In genomic region chr1:144941710-144942109, GRCh38 we compare ENCODE assay signal across 8 cellular contexts.
DNase-seq lines count a peak whose midpoint lies in the region; ATAC-seq, FAIRE-seq and TF ChIP-seq lines count a peak whose summit lies in the region.
"Not testable (repeated sequence)": the region's sequence is repeated elsewhere in the genome, so short reads cannot be mapped to it uniquely, and the experiment has no call there.

No MANE protein-coding gene starts in this region.

- H3K4me3 Mint-ChIP-seq in activated CD8-positive, alpha-beta T cell treated with anti-CD3 and anti-CD28 coated beads for 36 hours; activated naive CD8-positive, alpha-beta T cell treated with anti-CD3 and anti-CD28 coated beads, Interleukin-2, amount 10 ng/mL, durations not matched to agents 7 days and 5 days; natural killer cell treated with Interleukin-12 subunit alpha and Interleukin-12 subunit beta and Interleukin-15 and Interleukin-18, amount 100 ng/mL, for 72 hours: not testable (repeated sequence)

- H3K36me3 Mint-ChIP-seq in activated CD8-positive, alpha-beta T cell treated with anti-CD3 and anti-CD28 coated beads for 36 hours (ENCODE audit: low read depth); activated naive CD8-positive, alpha-beta T cell treated with anti-CD3 and anti-CD28 coated beads, Interleukin-2, amount 10 ng/mL, durations not matched to agents 7 days and 5 days; natural killer cell treated with Interleukin-12 subunit alpha and Interleukin-12 subunit beta and Interleukin-15 and Interleukin-18, amount 100 ng/mL, for 72 hours: not testable (repeated sequence)

- not testable (repeated sequence) for TF ChIP-seq CTCF in D721Med (IDR thresholded peaks at IDR 0.05; ENCODE audit: insufficient read depth, missing control alignments); activated CD8-positive, alpha-beta T cell treated with anti-CD3 and anti-CD28 coated beads for 36 hours (IDR thresholded peaks at IDR 0.05)

- CTCF ChIA-PET in activated CD8-positive, alpha-beta T cell treated with anti-CD3 and anti-CD28 coated beads for 36 hours (lab: Charles Lee) = not testable (repeated sequence)

- not testable (repeated sequence) for DNase-seq in D721Med (ENCODE audit: insufficient read length, low spot score); activated CD8-positive, alpha-beta T cell treated with anti-CD3 and anti-CD28 coated beads for 36 hours; activated naive CD8-positive, alpha-beta T cell treated with anti-CD3 and anti-CD28 coated beads, Interleukin-2, amount 10 ng/mL, durations not matched to agents 7 days and 5 days; natural killer cell treated with Interleukin-12 subunit alpha and Interleukin-12 subunit beta and Interleukin-15 and Interleukin-18, amount 100 ng/mL, for 72 hours (ENCODE audit: low spot score)

- ATAC-seq in GM18861 (IDR thresholded peaks at IDR 0.05; ENCODE audit: unreplicated experiment) (peak; percentile 69), GM21619 (IDR thresholded peaks at IDR 0.05; ENCODE audit: unreplicated experiment) (peak; percentile 58), HG02938 (IDR thresholded peaks at IDR 0.05; ENCODE audit: unreplicated experiment) (peak; percentile 68), HG03565 (IDR thresholded peaks at IDR 0.05; ENCODE audit: unreplicated experiment) (peak; percentile 64)
- peak; percentile 91 for ATAC-seq in activated CD8-positive, alpha-beta T cell treated with anti-CD3 and anti-CD28 coated beads for 36 hours
- peak; percentile 64 for ATAC-seq in activated naive CD8-positive, alpha-beta T cell treated with anti-CD3 and anti-CD28 coated beads, Interleukin-2, amount 10 ng/mL, durations not matched to agents 7 days and 5 days (ENCODE audit: low read depth)
- ATAC-seq in natural killer cell treated with Interleukin-12 subunit alpha and Interleukin-12 subunit beta and Interleukin-15 and Interleukin-18, amount 100 ng/mL, for 72 hours = peak; percentile 79 to 85

- POLR2A ChIA-PET in activated CD8-positive, alpha-beta T cell treated with anti-CD3 and anti-CD28 coated beads for 36 hours (lab: Charles Lee); activated naive CD8-positive, alpha-beta T cell treated with anti-CD3 and anti-CD28 coated beads, Interleukin-2, amount 10 ng/mL, durations not matched to agents 7 days and 5 days (lab: Charles Lee): not testable (repeated sequence)

- H3K4me1 Mint-ChIP-seq in activated CD8-positive, alpha-beta T cell treated with anti-CD3 and anti-CD28 coated beads for 36 hours (ENCODE audit: low read depth); activated naive CD8-positive, alpha-beta T cell treated with anti-CD3 and anti-CD28 coated beads, Interleukin-2, amount 10 ng/mL, durations not matched to agents 7 days and 5 days; natural killer cell treated with Interleukin-12 subunit alpha and Interleukin-12 subunit beta and Interleukin-15 and Interleukin-18, amount 100 ng/mL, for 72 hours (ENCODE audit: low read depth in 2 of 2): not testable (repeated sequence)

- peak; percentile 56 for FAIRE-seq in D721Med (lab: Jason Lieb, UNC)

- H3K27ac Mint-ChIP-seq in activated CD8-positive, alpha-beta T cell treated with anti-CD3 and anti-CD28 coated beads for 36 hours; activated naive CD8-positive, alpha-beta T cell treated with anti-CD3 and anti-CD28 coated beads, Interleukin-2, amount 10 ng/mL, durations not matched to agents 7 days and 5 days; natural killer cell treated with Interleukin-12 subunit alpha and Interleukin-12 subunit beta and Interleukin-15 and Interleukin-18, amount 100 ng/mL, for 72 hours: not testable (repeated sequence)

- H3K9me3 Mint-ChIP-seq in activated CD8-positive, alpha-beta T cell treated with anti-CD3 and anti-CD28 coated beads for 36 hours; activated naive CD8-positive, alpha-beta T cell treated with anti-CD3 and anti-CD28 coated beads, Interleukin-2, amount 10 ng/mL, durations not matched to agents 7 days and 5 days; natural killer cell treated with Interleukin-12 subunit alpha and Interleukin-12 subunit beta and Interleukin-15 and Interleukin-18, amount 100 ng/mL, for 72 hours: not testable (repeated sequence)

- intact Hi-C loops in activated CD8-positive, alpha-beta T cell treated with anti-CD3 and anti-CD28 coated beads for 36 hours (cut with micrococcal nuclease) = not testable (repeated sequence)

- H3K27me3 Mint-ChIP-seq in activated CD8-positive, alpha-beta T cell treated with anti-CD3 and anti-CD28 coated beads for 36 hours; activated naive CD8-positive, alpha-beta T cell treated with anti-CD3 and anti-CD28 coated beads, Interleukin-2, amount 10 ng/mL, durations not matched to agents 7 days and 5 days; natural killer cell treated with Interleukin-12 subunit alpha and Interleukin-12 subunit beta and Interleukin-15 and Interleukin-18, amount 100 ng/mL, for 72 hours: not testable (repeated sequence)
